Comparison of ENCODE assay signal across 8 cellular contexts in the genomic region with DNA sequence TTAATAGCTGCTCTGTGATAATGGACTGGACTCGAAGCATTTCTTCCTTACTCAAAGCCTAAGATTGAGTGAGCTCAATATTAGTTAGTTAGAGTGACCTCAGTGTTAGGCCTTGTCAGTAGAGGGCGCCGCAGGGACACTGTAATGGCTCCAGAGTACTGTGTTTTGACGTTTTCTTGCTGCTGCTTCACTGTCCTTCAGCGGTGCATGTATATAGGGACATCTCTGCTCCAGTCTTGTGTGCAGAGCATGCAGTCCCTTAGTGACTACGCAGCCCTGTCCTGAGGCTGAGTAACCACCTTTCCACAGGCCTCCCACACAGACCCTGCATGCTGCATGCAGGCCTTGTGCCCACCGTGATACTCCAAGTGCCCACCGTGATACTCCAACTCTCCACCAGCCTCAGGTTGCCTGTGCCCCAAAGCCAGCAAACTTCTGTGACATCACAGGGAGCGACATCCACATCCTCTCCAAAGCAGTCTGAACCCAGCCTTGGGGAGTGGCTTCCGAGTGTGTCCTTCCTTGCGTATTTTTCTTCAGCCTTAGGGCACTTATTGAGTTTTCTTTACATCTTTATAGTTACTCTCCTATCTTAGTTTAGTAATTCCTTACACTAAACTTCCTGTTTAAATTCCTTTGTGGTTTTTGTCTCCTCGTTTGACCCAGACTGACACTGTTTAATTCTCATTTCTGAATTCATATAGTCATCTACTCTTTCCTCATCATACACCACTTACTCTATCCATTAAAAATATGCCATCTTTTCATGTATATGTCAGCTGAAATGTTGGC.
DNase-seq lines count a peak whose midpoint lies in the region; ATAC-seq and TF ChIP-seq lines count a peak whose summit lies in the region.

No MANE protein-coding gene starts in this region.

- H3K36me3 Mint-ChIP-seq in progenitor cell of endocrine pancreas (ENCODE audit: insufficient read depth): no peaks in the 10 kb centered on the region

- H3K79me2 ChIP-seq in KMS-11 (ENCODE audit: insufficient read depth, low read depth): no peaks in the 10 kb centered on the region

- ATAC-seq in GM19035 (IDR thresholded peaks at IDR 0.05; ENCODE audit: unreplicated experiment): peak; percentile 59
- no peak for ATAC-seq in GM19397 (IDR thresholded peaks at IDR 0.05; ENCODE audit: unreplicated experiment)

- peaks cover 46% of the 10 kb centered on the region for H3K4me1 ChIP-seq in KMS-11 (ENCODE audit: low read depth, poor library complexity, severe bottlenecking)

- no peaks in the 10 kb centered on the region for H3K27me3 Mint-ChIP-seq in progenitor cell of endocrine pancreas

- H3K4me2 ChIP-seq in KMS-11: peak overlapping the region; percentile 53

- H3K4me3 Mint-ChIP-seq in progenitor cell of endocrine pancreas (ENCODE audit: low read depth): no peak overlapping the region

- no peak overlapping the region for H3K4me3 ChIP-seq in KMS-11 (IDR thresholded peaks at IDR 0.05; ENCODE audit: insufficient read depth, low read depth, low read length)

- no peaks in the 10 kb centered on the region for H3K27me3 ChIP-seq in KMS-11 (ENCODE audit: insufficient read depth, low read depth)

- no peak overlapping the region for H3K9ac ChIP-seq in KMS-11

- H3K27ac Mint-ChIP-seq in progenitor cell of endocrine pancreas: peak overlapping the region; percentile 87

- peak overlapping the region; percentile 27; the same call in 1 of the 2 replicates for H2AFZ ChIP-seq in KMS-11 (ENCODE audit: low read depth)

- H3K4me1 Mint-ChIP-seq in progenitor cell of endocrine pancreas (ENCODE audit: low read depth): peaks cover 8% of the 10 kb centered on the region

- TF ChIP-seq CTCF in AG09319 (IDR thresholded peaks at IDR 0.05; ENCODE audit: low read depth, low read length): peak; percentile 76
- TF ChIP-seq CTCF in KMS-11 (conservative IDR thresholded peaks at IDR 0.05; ENCODE audit: low read depth, low read length): peak; percentile 96
- TF ChIP-seq CTCF in progenitor cell of endocrine pancreas (IDR thresholded peaks at IDR 0.05; ENCODE audit: unreplicated experiment): peak; percentile 74

- DNase-seq in AG09319 (ENCODE audit: extremely low read depth, low read depth): peak; percentile 19
- DNase-seq in OCI-M2 (lab: John Stamatoyannopoulos, UW; ENCODE audit: unreplicated experiment): peak; percentile 34
- peak; percentile 71 to 74 for DNase-seq in activated T-cell treated with anti-CD3 and anti-CD28 coated beads, Interleukin-2, amount 50 U/mL, for 48 hours
- DNase-seq in head of caudate nucleus: peak in 41 of 42 donors; percentile 23 to 86 (median 62)
- DNase-seq in progenitor cell of endocrine pancreas (ENCODE audit: low spot score, unreplicated experiment): peak; percentile 48

- intact Hi-C loops in head of caudate nucleus (cut with DNase I): no loop called here

- H4K20me1 ChIP-seq in KMS-11 (ENCODE audit: insufficient read depth): no peaks in the 10 kb centered on the region

- H3K9me3 Mint-ChIP-seq in progenitor cell of endocrine pancreas (ENCODE audit: low read depth): no peaks in the 10 kb centered on the region

- no peaks in the 10 kb centered on the region for H3K36me3 ChIP-seq in KMS-11 (ENCODE audit: insufficient read depth)

- H3K27ac ChIP-seq in KMS-11: peak overlapping the region; percentile 44

Comparison
In these comparisons a context has a peak if more than half of its experiments do, and no peak if none do; other contexts are left out.
1. DNase-seq: peak in every context shown above with its lines; median percentile 72 in activated T-cell treated with anti-CD3 and anti-CD28 coated beads, Interleukin-2, amount 50 U/mL, for 48 hours; 62 in head of caudate nucleus; 48 in progenitor cell of endocrine pancreas; 34 in OCI-M2; 19 in AG09319.